21 cellular contexts compared by ENCODE assay signal in the genomic region with DNA sequence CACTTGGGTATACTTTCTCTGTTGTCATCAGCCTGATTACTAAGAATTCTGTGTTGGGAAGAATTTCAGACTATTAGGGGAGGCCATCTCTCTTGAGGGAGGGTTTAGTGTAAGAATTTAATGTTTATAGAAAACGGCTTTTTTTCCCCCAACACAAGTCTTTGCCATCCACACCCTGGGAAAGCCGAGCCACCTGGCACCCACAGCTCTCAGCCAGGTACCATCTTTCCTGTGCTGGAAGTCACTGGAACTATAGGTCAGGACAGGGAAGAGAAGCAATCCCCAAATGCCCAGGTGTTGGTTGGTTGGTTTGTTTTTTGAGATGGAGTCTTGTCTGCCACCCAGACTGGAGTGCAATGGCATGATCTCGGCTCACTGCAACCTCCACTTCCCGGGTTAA.
"Had no signal": no experiment of that assay in that cellular context is flagged by ENCODE, and none has a peak within 500 bp of the region (broad histone marks: within the 10 kb centered on the region; RNA-seq: fewer than 3 reads in every experiment).

No MANE protein-coding gene starts in this region.

- ATAC-seq: activated CD8-positive, alpha-beta T cell treated with anti-CD3 and anti-CD28 coated beads for 36 hours; activated naive CD4-positive, alpha-beta T cell treated with anti-CD3 and anti-CD28 coated beads, Interleukin-2, amount 50 U/mL, for 72 hours had no signal

- H3K27ac Mint-ChIP-seq: activated CD8-positive, alpha-beta T cell treated with anti-CD3 and anti-CD28 coated beads for 36 hours; activated naive CD4-positive, alpha-beta T cell treated with anti-CD3 and anti-CD28 coated beads, Interleukin-2, amount 50 U/mL, for 72 hours; activated T-helper 1 cell treated with anti-CD3 and anti-CD28 coated beads, Interleukin-12 subunit alpha, Interleukin-12 subunit beta, Interleukin-2, Interleukin-4 antibody, amounts not matched to agents 30 ng/mL and 10 ng/mL and 1 ng/mL, durations not matched to agents 14 hours and 24 hours and 36 hours had no signal

- H3K27me3 Mint-ChIP-seq: activated CD8-positive, alpha-beta T cell treated with anti-CD3 and anti-CD28 coated beads for 36 hours had no signal

- H3K4me3 ChIP-seq: SK-N-MC had no signal

- H3K27ac ChIP-seq: SK-N-MC, VCaP had no signal

- H3K9me3 Mint-ChIP-seq: activated CD8-positive, alpha-beta T cell treated with anti-CD3 and anti-CD28 coated beads for 36 hours; activated T-helper 1 cell treated with anti-CD3 and anti-CD28 coated beads, Interleukin-12 subunit alpha, Interleukin-12 subunit beta, Interleukin-2, Interleukin-4 antibody, amounts not matched to agents 30 ng/mL and 10 ng/mL and 1 ng/mL, durations not matched to agents 14 hours and 24 hours and 36 hours had no signal

- H3K4me3 Mint-ChIP-seq: activated CD8-positive, alpha-beta T cell treated with anti-CD3 and anti-CD28 coated beads for 36 hours; activated T-helper 1 cell treated with anti-CD3 and anti-CD28 coated beads, Interleukin-12 subunit alpha, Interleukin-12 subunit beta, Interleukin-2, Interleukin-4 antibody, amounts not matched to agents 30 ng/mL and 10 ng/mL and 1 ng/mL, durations not matched to agents 14 hours and 24 hours and 36 hours had no signal

- DNase-seq: activated CD4-positive, alpha-beta T cell treated with anti-CD3 and anti-CD28 coated beads for 4 hours; activated CD8-positive, alpha-beta T cell treated with anti-CD3 and anti-CD28 coated beads for 36 hours; activated effector memory CD4-positive, alpha-beta T cell treated with Interleukin-2 at 50 U/mL for 16 hours; activated naive CD4-positive, alpha-beta T cell; IMR-90; Kasumi-1; KBM-7; NCI-H1105 treated with DMSO at 0.1 percent for 48 hours; NCI-H146; NCI-H2029; NCI-H2107; NCI-H2171 treated with DMSO at 0.1 percent for 48 hours; NCI-H226; NCI-H510A; NCI-H526 treated with DMSO at 0.1 percent for 48 hours; NCI-H82; T-helper 1 cell had no signal

- H3K36me3 Mint-ChIP-seq: activated naive CD4-positive, alpha-beta T cell treated with anti-CD3 and anti-CD28 coated beads, Interleukin-2, amount 50 U/mL, for 72 hours had no signal
